In genomic region chr11:96342971-96343711, GRCh38 we compare ENCODE assay signal across 8 cellular contexts. TPM values are rescaled to one million over a fixed set of nuclear protein-coding genes. Genes with fewer than 3 reads are reported as not detected.
DNase-seq lines count a peak whose midpoint lies in the region; TF ChIP-seq lines count a peak whose summit lies in the region.

MAML2 (minus strand) TSS chr11:96343195; CDS start chr11:96341895, 1,300 bp downstream.

- H3K36me3 ChIP-seq in SK-N-SH (replicated peaks in 1 of 2; ENCODE audit: control insufficient read depth in 1 of 2, insufficient read depth in 2 of 2, low read length in 1 of 2), result peaks cover 0 to 2% of the 10 kb centered on the region in 2 experiments
- H3K36me3 ChIP-seq in suprapubic skin, result no peaks in the 10 kb centered on the region

- no peak for TF ChIP-seq POLR2A in suprapubic skin (IDR thresholded peaks at IDR 0.05)

- peak within 1 kb of the TSS; percentile 97 for H3K9ac ChIP-seq in SK-N-SH

- 4% methylated on average over 29 of the region's 31 CpGs for WGBS in SK-N-SH (ENCODE audit: low lambda C conversion rate)
- 7% methylated on average over 31 of the region's 31 CpGs for WGBS in suprapubic skin

- H3F3A ChIP-seq in SK-N-SH (replicated peaks; ENCODE audit: insufficient read depth), result peaks cover 20% of the 10 kb centered on the region

- peaks cover 49% of the 10 kb centered on the region for H3K79me2 ChIP-seq in SK-N-SH (ENCODE audit: insufficient read depth)

- peak within 1 kb of the TSS; percentile 78 for H2AFZ ChIP-seq in SK-N-SH (ENCODE audit: low read depth)

- peaks cover 15 to 28% of the 10 kb centered on the region in 2 experiments; a peak in 2 of 4 replicates for H3K4me1 ChIP-seq in SK-N-SH (ENCODE audit: control insufficient read depth in 1 of 2, insufficient read depth in 2 of 2, low read depth in 1 of 2, low read length in 1 of 2)
- peaks cover 38% of the 10 kb centered on the region for H3K4me1 ChIP-seq in suprapubic skin

- H3K9me2 ChIP-seq in SK-N-SH, result no peaks in the 10 kb centered on the region

- peak; percentile 66 for DNase-seq in GM04503 (ENCODE audit: low read depth)
- DNase-seq in HFF-Myc (ENCODE audit: extremely low read depth, low read depth), result peak; percentile 89
- peak; percentile 82 for DNase-seq in MV-4-11 (lab: John Stamatoyannopoulos, UW)
- DNase-seq in SK-N-SH, result peak; percentile 94
- DNase-seq in activated naive CD4-positive, alpha-beta T cell treated with anti-CD3 and anti-CD28 coated beads, Interleukin-2, amount 50 U/mL, for 16 hours, result peak; percentile 91
- DNase-seq in glomerular endothelial cell (ENCODE audit: extremely low read depth, low read depth, low spot score), result peak; percentile 56
- DNase-seq in occipital lobe (lab: John Stamatoyannopoulos, UW), result peak; percentile 93
- peak; percentile 96 for DNase-seq in suprapubic skin (ENCODE audit: low spot score in 2 of 2)

- TF ChIP-seq EP300 in SK-N-SH (IDR thresholded peaks at IDR 0.05; ENCODE audit: borderline replicate concordance in 1 of 2, low read depth in 1 of 2, low read length in 1 of 2), result no peak
- no peak for TF ChIP-seq EP300 in suprapubic skin (IDR thresholded peaks at IDR 0.05)

- TF ChIP-seq RAD21 in SK-N-SH (IDR thresholded peaks at IDR 0.05; ENCODE audit: low read length), result peak; percentile 91

- peak within 1 kb of the TSS; percentile 66 for H3K4me3 ChIP-seq in HFF-Myc (replicated peaks; ENCODE audit: low read depth, low read length)
- H3K4me3 ChIP-seq in SK-N-SH (ENCODE audit: low read depth in 2 of 2, low read length in 1 of 2), result peak within 1 kb of the TSS; percentile 84 to 90
- peak within 1 kb of the TSS; percentile 63 for H3K4me3 ChIP-seq in suprapubic skin

- POLR2A ChIA-PET in SK-N-SH (lab: Yijun Ruan, JAX), result interaction anchor here (0.6 kb wide), 1 partner anchor 63 kb away, joined by 5 read pairs; no protein-coding TSS in a partner anchor

- CTCF ChIA-PET in SK-N-SH (lab: Yijun Ruan, JAX), result interaction anchor here (0.6 to 5.3 kb wide), 89 partner anchors 9 to 551 kb away, joined by 3 to 91 read pairs (median 5); partner anchors contain the start of genes CCDC82, JRKL and MTMR2

- H3K4me2 ChIP-seq in SK-N-SH, result peak within 1 kb of the TSS; percentile 81

- H3K9me3 ChIP-seq in SK-N-SH (no peaks in the 10 kb centered on the region), suprapubic skin (no peaks in the 10 kb centered on the region)

- H3K27me3 ChIP-seq in SK-N-SH (ENCODE audit: insufficient read depth), result no peaks in the 10 kb centered on the region
- H3K27me3 ChIP-seq in suprapubic skin, result no peaks in the 10 kb centered on the region

- H4K20me1 ChIP-seq in SK-N-SH (ENCODE audit: insufficient read depth), result peaks cover 9% of the 10 kb centered on the region; the same call in 1 of the 2 replicates

- peak within 1 kb of the TSS; percentile 82 to 91 for H3K27ac ChIP-seq in SK-N-SH (ENCODE audit: low read depth in 2 of 2, low read length in 1 of 2)
- H3K27ac ChIP-seq in suprapubic skin, result peak within 1 kb of the TSS; percentile 80

- TF ChIP-seq CTCF in HFF-Myc (IDR thresholded peaks at IDR 0.05; ENCODE audit: low read depth, low read length, missing control alignments) (peak; percentile 84), SK-N-SH (IDR thresholded peaks at IDR 0.05) (peak; percentile 73), suprapubic skin (IDR thresholded peaks at IDR 0.05) (peak; percentile 78 to 99)

TF ChIP-seq in SK-N-SH, 30 proteins besides CTCF, POLR2A, EP300 and RAD21:
- TF ChIP-seq FOXJ3 (CRISPR knock-in tag; IDR thresholded peaks at IDR 0.05) (no peak), PBX3 (IDR thresholded peaks at IDR 0.05) (0 out of 2 replicates have a peak, but pooled peaks have one; percentile 24), POLR2AphosphoS5 (IDR thresholded peaks at IDR 0.05; ENCODE audit: low read depth, low read length) (peak; percentile 79), SMC3 (IDR thresholded peaks at IDR 0.05; ENCODE audit: low read depth, low read length) (peak; percentile 89), ELF1 (IDR thresholded peaks at IDR 0.05) (no peak), NRF1 (IDR thresholded peaks at IDR 0.05; ENCODE audit: low read depth, low read length) (peak; percentile 64), GABPA (IDR thresholded peaks at IDR 0.05; ENCODE audit: low read depth) (no peak), RFX5 (IDR thresholded peaks at IDR 0.05; ENCODE audit: low read length) (no peak), REST (IDR thresholded peaks at IDR 0.05; ENCODE audit: low read depth, low read length) (no peak), TCF12 (IDR thresholded peaks at IDR 0.05) (peak; percentile 48; the same call in 1 of the 2 replicates), EZH2phosphoT487 (IDR thresholded peaks at IDR 0.05; ENCODE audit: borderline replicate concordance, low read depth) (no peak), FOXM1 (IDR thresholded peaks at IDR 0.05; ENCODE audit: low read depth) (no peak), RCOR1 (IDR thresholded peaks at IDR 0.05; ENCODE audit: low read length) (no peak), NFIC (IDR thresholded peaks at IDR 0.05; ENCODE audit: borderline replicate concordance) (no peak; the same call in 1 of the 2 replicates), FOSL2 (IDR thresholded peaks at IDR 0.05; ENCODE audit: borderline replicate concordance, low read depth) (peak; percentile 59; the same call in 1 of the 2 replicates), JUND (IDR thresholded peaks at IDR 0.05) (peak; percentile 34; the same call in 1 of the 2 replicates), MXI1 (IDR thresholded peaks at IDR 0.05; ENCODE audit: low read depth, low read length) (peak; percentile 33; the same call in 1 of the 2 replicates), MAX (IDR thresholded peaks at IDR 0.05; ENCODE audit: low read depth) (peak; percentile 61; the same call in 1 of the 2 replicates), TEAD4 (IDR thresholded peaks at IDR 0.05; ENCODE audit: borderline replicate concordance, insufficient read depth) (peak; percentile 58; the same call in 1 of the 2 replicates)

RNA-seq across cellular contexts. Expression of gene MAML2, which starts in this region (rescaled TPM):
- 20.1 and 24.5 TPM in 2 replicates for polyA plus RNA-seq in SK-N-SH (2012; rRNA removed)
- polyA plus RNA-seq in SK-N-SH (2012; cell fraction: cytosol; rRNA removed), result 16.5 and 20.7 TPM in 2 replicates
- polyA plus RNA-seq in SK-N-SH (2012; cell fraction: nucleus; rRNA removed), result 8.9 and 22.7 TPM in 2 replicates
- total RNA-seq in glomerular endothelial cell, result 10.7 and 20.0 TPM in 2 replicates
- 4.8 TPM for total RNA-seq in occipital lobe
- 10 to 100 TPM; 24.9 to 44.4 (median 30.9) TPM for total RNA-seq in suprapubic skin

Comparison
In these comparisons a context has a peak if more than half of its experiments do, and no peak if none do; other contexts are left out.
1. Peak in every context shown above with its lines: DNase-seq, H3K4me3 ChIP-seq and H3K27ac ChIP-seq.